ENCODE assay signal across 27 cellular contexts in the genomic region with DNA sequence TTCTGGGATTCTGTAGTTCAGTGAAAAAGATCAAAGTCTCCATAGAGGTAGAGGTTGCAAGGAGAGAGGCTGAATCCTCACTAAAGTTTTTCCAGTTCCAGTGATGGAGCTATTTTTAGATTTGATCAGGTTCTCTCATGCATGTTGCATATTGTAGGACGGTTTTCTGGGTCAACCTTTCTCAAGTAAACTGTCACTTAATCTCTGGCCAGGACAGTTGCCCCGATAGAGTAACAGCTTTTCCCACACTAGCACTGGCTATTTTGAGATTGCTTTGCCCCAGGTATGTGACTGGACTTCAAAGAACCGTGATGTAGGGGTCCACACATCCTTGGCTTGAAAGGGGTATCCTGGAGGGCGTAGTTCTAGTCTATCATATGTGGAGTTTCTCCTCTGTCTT.
"Had no signal": no experiment of that assay in that cellular context is flagged by ENCODE, and none has a peak within 500 bp of the region (broad histone marks: within the 10 kb centered on the region; RNA-seq: fewer than 3 reads in every experiment).

No MANE protein-coding gene starts in this region.

- H3K4me1 ChIP-seq: prostate gland, vagina had no signal

- ATAC-seq: activated naive CD8-positive, alpha-beta T cell treated with anti-CD3 and anti-CD28 coated beads, Interleukin-2, amount 50 U/mL, for 24 hours; heart left ventricle; lower lobe of right lung had no signal

- DNase-seq: activated CD4-positive, alpha-beta memory T cell treated with anti-CD3 and anti-CD28 coated beads, Interleukin-2, amount 10 ng/mL, durations not matched to agents 7 days and 5 days; activated CD4-positive, alpha-beta T cell treated with anti-CD3 and anti-CD28 coated beads for 1 hour; activated CD4-positive, alpha-beta T cell treated with anti-CD3 and anti-CD28 coated beads, Interleukin-2, amount 10 ng/mL, durations not matched to agents 7 days and 5 days; activated naive CD8-positive, alpha-beta T cell treated with anti-CD3 and anti-CD28 coated beads, Interleukin-2, amount 50 U/mL, for 24 hours; activated T-cell treated with anti-CD3 and anti-CD28 coated beads, Interleukin-2, amount 50 U/mL, for 48 hours; amygdala; central memory CD4-positive, alpha-beta T cell; endodermal cell; foreskin fibroblast; heart left ventricle; hypothalamus; kidney glomerular epithelial cell; left lung; lower lobe of right lung; mesenchymal stem cell; natural killer cell; ovary; sigmoid colon; substantia nigra; T-helper 2 cell; upper lobe of left lung had no signal

- H3K9me3 Mint-ChIP-seq: activated CD4-positive, alpha-beta memory T cell treated with anti-CD3 and anti-CD28 coated beads, Interleukin-2, amount 10 ng/mL, durations not matched to agents 7 days and 5 days; activated CD4-positive, alpha-beta T cell treated with anti-CD3 and anti-CD28 coated beads, Interleukin-2, amount 10 ng/mL, durations not matched to agents 7 days and 5 days; activated naive CD4-positive, alpha-beta T cell treated with anti-CD3 and anti-CD28 coated beads, Interleukin-2, amount 50 U/mL, for 24 hours; activated naive CD8-positive, alpha-beta T cell treated with anti-CD3 and anti-CD28 coated beads, Interleukin-2, amount 50 U/mL, for 24 hours; activated T-helper 2 cell treated with anti-CD3 and anti-CD28 coated beads, Interferon-gamma antibody, Interleukin-2, Interleukin-4, amounts not matched to agents 10 μg/mL and 5 μg/mL and 100 μg/mL, durations not matched to agents 14 hours and 24 hours and 36 hours; endodermal cell; natural killer cell; stimulated activated naive CD8-positive, alpha-beta T cell treated with anti-CD3 and anti-CD28 coated beads, Interleukin-15, Interleukin-2, amounts not matched to agents 100 ng/mL and 50 ng/mL, for 24 hours had no signal

- H3K27ac ChIP-seq: heart left ventricle, lower lobe of right lung, ovary, prostate gland, sigmoid colon, vagina had no signal

- H3K27me3 ChIP-seq: breast epithelium, heart left ventricle, left lung, ovary, sigmoid colon, upper lobe of left lung, vagina had no signal

- H3K4me3 Mint-ChIP-seq: activated CD4-positive, alpha-beta memory T cell treated with anti-CD3 and anti-CD28 coated beads, Interleukin-2, amount 10 ng/mL, durations not matched to agents 7 days and 5 days; activated CD4-positive, alpha-beta T cell treated with anti-CD3 and anti-CD28 coated beads, Interleukin-2, amount 10 ng/mL, durations not matched to agents 7 days and 5 days; activated naive CD4-positive, alpha-beta T cell treated with anti-CD3 and anti-CD28 coated beads, Interleukin-2, amount 50 U/mL, for 24 hours; activated naive CD8-positive, alpha-beta T cell treated with anti-CD3 and anti-CD28 coated beads, Interleukin-2, amount 50 U/mL, for 24 hours; endodermal cell; natural killer cell; stimulated activated naive CD8-positive, alpha-beta T cell treated with anti-CD3 and anti-CD28 coated beads, Interleukin-15, Interleukin-2, amounts not matched to agents 100 ng/mL and 50 ng/mL, for 24 hours had no signal

- H3K4me3 ChIP-seq: breast epithelium, heart left ventricle, left lung, lower lobe of right lung, ovary, prostate gland, sigmoid colon, upper lobe of left lung, vagina had no signal

- H3K27ac Mint-ChIP-seq: activated CD4-positive, alpha-beta memory T cell treated with anti-CD3 and anti-CD28 coated beads, Interleukin-2, amount 10 ng/mL, durations not matched to agents 7 days and 5 days; activated CD4-positive, alpha-beta T cell treated with anti-CD3 and anti-CD28 coated beads, Interleukin-2, amount 10 ng/mL, durations not matched to agents 7 days and 5 days; activated naive CD4-positive, alpha-beta T cell treated with anti-CD3 and anti-CD28 coated beads, Interleukin-2, amount 50 U/mL, for 24 hours; activated naive CD8-positive, alpha-beta T cell treated with anti-CD3 and anti-CD28 coated beads, Interleukin-2, amount 50 U/mL, for 24 hours; activated T-helper 2 cell treated with anti-CD3 and anti-CD28 coated beads, Interferon-gamma antibody, Interleukin-2, Interleukin-4, amounts not matched to agents 10 μg/mL and 5 μg/mL and 100 μg/mL, durations not matched to agents 14 hours and 24 hours and 36 hours; endodermal cell; stimulated activated naive CD8-positive, alpha-beta T cell treated with anti-CD3 and anti-CD28 coated beads, Interleukin-15, Interleukin-2, amounts not matched to agents 100 ng/mL and 50 ng/mL, for 24 hours had no signal

- H3K36me3 Mint-ChIP-seq: activated naive CD4-positive, alpha-beta T cell treated with anti-CD3 and anti-CD28 coated beads, Interleukin-2, amount 50 U/mL, for 24 hours; natural killer cell had no signal

- H3K36me3 ChIP-seq: breast epithelium, heart left ventricle, left lung, lower lobe of right lung, ovary, prostate gland, sigmoid colon, upper lobe of left lung, vagina had no signal

- H3K9me3 ChIP-seq: breast epithelium, heart left ventricle, left lung, lower lobe of right lung, ovary, prostate gland, sigmoid colon, upper lobe of left lung, vagina had no signal
